Comparison of ENCODE assay signal across 1 cellular context in genomic region chr22:37674951-37675929, GRCh38.
A peak's percentile ranks its signal among the peaks of the same experiment; 100 is the strongest.
TF ChIP-seq lines count a peak whose summit lies in the region.

TSS of gene LGALS1 (plus strand) at chr22:37675636. CDS start at chr22:37675703, 67 bp downstream.

TF ChIP-seq in HEK293, 187 proteins besides CTCF, POLR2A, EP300 and RAD21 (continued from another document):
- TF ChIP-seq REST (tag by site-specific recombination; IDR thresholded peaks at IDR 0.05): no peak
- no peak for TF ChIP-seq ELK4 (IDR thresholded peaks at IDR 0.05; ENCODE audit: borderline replicate concordance, low read depth, low read length)
- TF ChIP-seq ZNF660 (tag by site-specific recombination; IDR thresholded peaks at IDR 0.05): 0 out of 2 replicates have a peak, but pooled peaks have one; percentile 55
- no peak for TF ChIP-seq ZNF518A (tag by site-specific recombination; conservative IDR thresholded peaks at IDR 0.05; ENCODE audit: low read depth)
- TF ChIP-seq OVOL3 (tag by site-specific recombination; IDR thresholded peaks at IDR 0.05): no peak
- TF ChIP-seq ZNF544 (tag by site-specific recombination; IDR thresholded peaks at IDR 0.05): no peak
- TF ChIP-seq FEZF1 (tag by site-specific recombination; IDR thresholded peaks at IDR 0.05): no peak
- no peak for TF ChIP-seq MZF1 (tag by site-specific recombination; IDR thresholded peaks at IDR 0.05; ENCODE audit: borderline replicate concordance)
- TF ChIP-seq ZNF626 (tag by site-specific recombination; IDR thresholded peaks at IDR 0.05): no peak
- peak; percentile 95 for TF ChIP-seq ZBTB8A (tag by site-specific recombination; IDR thresholded peaks at IDR 0.05)
- TF ChIP-seq ZNF624 (tag by site-specific recombination; IDR thresholded peaks at IDR 0.05): no peak
- no peak for TF ChIP-seq ZBTB21 (tag by site-specific recombination; IDR thresholded peaks at IDR 0.05)
- TF ChIP-seq ZNF140 (tag by site-specific recombination; IDR thresholded peaks at IDR 0.05): no peak
- TF ChIP-seq ZNF510 (tag by site-specific recombination; IDR thresholded peaks at IDR 0.05; ENCODE audit: insufficient replicate concordance): no peak
- no peak for TF ChIP-seq ZNF677 (tag by site-specific recombination; IDR thresholded peaks at IDR 0.05)
- no peak for TF ChIP-seq ZNF155 (tag by site-specific recombination; IDR thresholded peaks at IDR 0.05)
- TF ChIP-seq HOXC10 (CRISPR knock-in tag; IDR thresholded peaks at IDR 0.05): no peak
- no peak for TF ChIP-seq ZNF560 (tag by site-specific recombination; IDR thresholded peaks at IDR 0.05; ENCODE audit: borderline replicate concordance)
- no peak for TF ChIP-seq ZNF112 (tag by site-specific recombination; IDR thresholded peaks at IDR 0.05)
- TF ChIP-seq ZNF223 (tag by site-specific recombination; IDR thresholded peaks at IDR 0.05): no peak
- peak; percentile 65 for TF ChIP-seq EGR2 (tag by site-specific recombination; IDR thresholded peaks at IDR 0.05; ENCODE audit: low read depth)
- TF ChIP-seq ZBTB7A (tag by site-specific recombination; IDR thresholded peaks at IDR 0.05; ENCODE audit: low read depth): 0 out of 2 replicates have a peak, but pooled peaks have one; percentile 17
- peak; percentile 94 for TF ChIP-seq OSR2 (tag by site-specific recombination; IDR thresholded peaks at IDR 0.05)
- TF ChIP-seq ZNF366 (tag by site-specific recombination; conservative IDR thresholded peaks at IDR 0.05): peak; percentile 88
- TF ChIP-seq SCRT2 (tag by site-specific recombination; IDR thresholded peaks at IDR 0.05): no peak
- no peak for TF ChIP-seq ZNF175 (tag by site-specific recombination; IDR thresholded peaks at IDR 0.05)
- no peak for TF ChIP-seq HOXA7 (CRISPR knock-in tag; IDR thresholded peaks at IDR 0.05; ENCODE audit: borderline replicate concordance)
- peak; percentile 92; the same call in 1 of the 2 replicates for TF ChIP-seq HIC1 (tag by site-specific recombination; IDR thresholded peaks at IDR 0.05)
- no peak for TF ChIP-seq ZFP3 (tag by site-specific recombination; IDR thresholded peaks at IDR 0.05; ENCODE audit: low read depth)
- no peak for TF ChIP-seq ZNF37A (tag by site-specific recombination; IDR thresholded peaks at IDR 0.05)
TF ChIP-seq in HEK293: peak in this region for 50.
